In genomic region chr9:31601666-31602065, GRCh38 we compare ENCODE assay signal across 20 cellular contexts.
DNase-seq lines count a peak whose midpoint lies in the region; ATAC-seq and TF ChIP-seq lines count a peak whose summit lies in the region.
"Had no signal": no experiment of that assay in that cellular context is flagged by ENCODE, and none has a peak within 500 bp of the region (broad histone marks: within the 10 kb centered on the region; RNA-seq: fewer than 3 reads in every experiment).

No MANE protein-coding gene starts in this region.

- H3K4me3 ChIP-seq in gastrocnemius medialis, result no peak overlapping the region
- H3K4me3 ChIP-seq: A549; BLaER1 treated with 17β-estradiol and CSF1 and Interleukin-3, amounts not matched to agents 10 nM and 100 nM; GM23338 had no signal

- no peak overlapping the region for H3K4me3 Mint-ChIP-seq in osteocyte (ENCODE audit: unreplicated experiment)
- H3K4me3 Mint-ChIP-seq: CD8-positive, alpha-beta T cell; GM23338; H9 had no signal

- no peaks in the 10 kb centered on the region for H3K9me3 ChIP-seq in gastrocnemius medialis
- H3K9me3 ChIP-seq: A549; BE2C; BLaER1 treated with 17β-estradiol and CSF1 and Interleukin-3, amounts not matched to agents 10 nM and 100 nM; Caco-2 had no signal

- no peak for TF ChIP-seq CTCF in osteocyte (IDR thresholded peaks at IDR 0.05)
- no peak for TF ChIP-seq CTCF in gastrocnemius medialis (IDR thresholded peaks at IDR 0.05 in 4 of 5, conservative IDR thresholded peaks at IDR 0.05 in 1 of 5)

- in situ Hi-C loops in gastrocnemius medialis (cut with MboI; ENCODE audit: low sequenced_read_pairs in 4 of 4), result no loop called here

- H3K36me3 ChIP-seq in gastrocnemius medialis, result no peaks in the 10 kb centered on the region
- H3K36me3 ChIP-seq: BE2C; BLaER1 treated with 17β-estradiol and CSF1 and Interleukin-3, amounts not matched to agents 10 nM and 100 nM had no signal

- DNase-seq in MV-4-11 (lab: John Stamatoyannopoulos, UW), result peak; percentile 23
- no peak for DNase-seq in osteocyte (ENCODE audit: extremely low spot score, unreplicated experiment)
- DNase-seq in ureter (ENCODE audit: low spot score), result no peak
- no peak for DNase-seq in stimulated activated CD4-positive, alpha-beta T cell treated with anti-CD3 and anti-CD28 coated beads, Interleukin-4, amount 100 ng/mL, for 4 hours
- no peak for DNase-seq in gastrocnemius medialis
- DNase-seq: 8988T; ACHN; AML-193; BE2C; Caco-2; CD8-positive, alpha-beta T cell; DMS153; DND-41; H9 had no signal

- peaks cover 0 to under 1% of the 10 kb centered on the region in 2 donors for H3K4me1 ChIP-seq in gastrocnemius medialis
- H3K4me1 ChIP-seq: A549; BE2C; BLaER1 treated with 17β-estradiol and CSF1 and Interleukin-3, amounts not matched to agents 10 nM and 100 nM; Caco-2 had no signal

- H3K4me1 Mint-ChIP-seq in osteocyte (ENCODE audit: unreplicated experiment), result peaks cover 37% of the 10 kb centered on the region

- no peaks in the 10 kb centered on the region for H3K9me3 Mint-ChIP-seq in osteocyte (ENCODE audit: unreplicated experiment)
- H3K9me3 Mint-ChIP-seq: CD8-positive, alpha-beta T cell; GM23338; H9 had no signal

- intact Hi-C loops in gastrocnemius medialis (cut with DNase I; ENCODE audit: low total_unique reads), result no loop called here

- peak; percentile 49 for ATAC-seq in GM19351 (IDR thresholded peaks at IDR 0.05; ENCODE audit: unreplicated experiment)
- ATAC-seq in HG02870 (IDR thresholded peaks at IDR 0.05; ENCODE audit: unreplicated experiment), result peak; percentile 59
- no peak for ATAC-seq in gastrocnemius medialis
- ATAC-seq: A549; CD8-positive, alpha-beta T cell; GM23338; HCT116 had no signal

- peak overlapping the region; percentile 3 for H3K27ac Mint-ChIP-seq in osteocyte (ENCODE audit: unreplicated experiment)
- H3K27ac Mint-ChIP-seq: CD8-positive, alpha-beta T cell; GM23338; H9 had no signal

- no peak for TF ChIP-seq POLR2A in gastrocnemius medialis (IDR thresholded peaks at IDR 0.05)

- H3K36me3 Mint-ChIP-seq in osteocyte (ENCODE audit: unreplicated experiment), result no peaks in the 10 kb centered on the region
- H3K36me3 Mint-ChIP-seq: CD8-positive, alpha-beta T cell had no signal

- no peaks in the 10 kb centered on the region for H3K27me3 ChIP-seq in gastrocnemius medialis
- H3K27me3 ChIP-seq: BE2C; BLaER1 treated with 17β-estradiol and CSF1 and Interleukin-3, amounts not matched to agents 10 nM and 100 nM had no signal

- H3K27ac ChIP-seq in gastrocnemius medialis, result no peak overlapping the region
- H3K27ac ChIP-seq: A549; BLaER1 treated with 17β-estradiol and CSF1 and Interleukin-3, amounts not matched to agents 10 nM and 100 nM had no signal

- no peaks in the 10 kb centered on the region for H3K27me3 Mint-ChIP-seq in osteocyte (ENCODE audit: unreplicated experiment)

Comparison
In these comparisons a context has a peak if more than half of its experiments do, and no peak if none do; other contexts are left out.
1. ATAC-seq: peak in GM19351 (single experiment) and HG02870 (single experiment); none in gastrocnemius medialis (0 of 2).